32 cellular contexts compared by ENCODE assay signal in the genomic region with DNA sequence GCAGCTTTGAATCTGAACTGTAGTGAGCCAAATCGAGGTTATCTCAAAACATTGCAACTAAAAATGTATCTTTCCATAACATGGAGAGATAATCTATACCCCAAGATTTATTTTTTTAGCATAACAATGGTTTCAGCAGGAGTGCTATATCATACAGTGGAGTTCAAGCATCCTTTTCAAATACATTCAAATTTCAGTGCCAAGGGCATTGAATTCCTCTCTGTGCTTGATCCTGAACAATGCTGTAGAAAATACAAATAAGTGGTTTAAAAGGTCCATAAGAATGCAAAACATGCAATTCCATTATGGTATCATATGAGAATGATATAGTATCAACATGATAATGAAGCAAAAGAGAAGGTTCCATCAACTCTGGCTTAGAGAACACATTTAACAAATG.
DNase-seq lines count a peak whose midpoint lies in the region; ATAC-seq, FAIRE-seq and TF ChIP-seq lines count a peak whose summit lies in the region.
"Had no signal": no experiment of that assay in that cellular context is flagged by ENCODE, and none has a peak within 500 bp of the region (broad histone marks: within the 10 kb centered on the region; RNA-seq: fewer than 3 reads in every experiment).

No MANE protein-coding gene starts in this region.

- H3K27me3 Mint-ChIP-seq in T-helper 2 cell treated with Interferon-gamma antibody and Interleukin-4, amounts not matched to agents 5 μg/mL and 100 μg/mL, for 36 hours (ENCODE audit: low read depth), result no peaks in the 10 kb centered on the region
- H3K27me3 Mint-ChIP-seq: CD4-positive, alpha-beta T cell; CD4-positive, CD25-positive, alpha-beta regulatory T cell had no signal

- no peak overlapping the region for H3K27ac ChIP-seq in right cardiac atrium (ENCODE audit: low read length)
- H3K27ac ChIP-seq: 22Rv1; A549; BLaER1; BLaER1 treated with 17β-estradiol and CSF1 and Interleukin-3, amounts not matched to agents 10 nM and 100 nM; C4-2B had no signal

- DNase-seq in D721Med (ENCODE audit: insufficient read length, low spot score), result no peak
- peak; percentile 26 to 96 for DNase-seq in HAP-1 (ENCODE audit: low spot score in 2 of 2)
- no peak for DNase-seq in T-helper 2 cell treated with Interferon-gamma antibody and Interleukin-4, amounts not matched to agents 5 μg/mL and 100 μg/mL, for 36 hours (ENCODE audit: low spot score)
- no peak for DNase-seq in right cardiac atrium
- DNase-seq: 8988T; ACHN; AML-193; BE2C; C1 segment of cervical spinal cord; Caco-2; Calu3; CD4-positive, alpha-beta memory T cell; CD4-positive, alpha-beta T cell; CD4-positive, CD25-positive, alpha-beta regulatory T cell; CD8-positive, alpha-beta memory T cell; CD8-positive, alpha-beta T cell; COR-L47; DMS 273 treated with DMSO at 0.1 percent for 48 hours; DMS153; DMS53; DMS79; DMS79 treated with DMSO at 0.1 percent for 48 hours; DND-41; EL had no signal

- WGBS in right cardiac atrium, result 48% methylated on average over 1 of the region's 1 CpG

- H3K4me1 Mint-ChIP-seq in T-helper 2 cell treated with Interferon-gamma antibody and Interleukin-4, amounts not matched to agents 5 μg/mL and 100 μg/mL, for 36 hours (ENCODE audit: low read depth), result no peaks in the 10 kb centered on the region
- H3K4me1 Mint-ChIP-seq: B cell; CD4-positive, alpha-beta memory T cell; CD4-positive, CD25-positive, alpha-beta regulatory T cell; CD8-positive, alpha-beta memory T cell had no signal

- TF ChIP-seq CTCF in D721Med (IDR thresholded peaks at IDR 0.05; ENCODE audit: insufficient read depth, missing control alignments), result no peak

- no peak overlapping the region for H3K27ac Mint-ChIP-seq in T-helper 2 cell treated with Interferon-gamma antibody and Interleukin-4, amounts not matched to agents 5 μg/mL and 100 μg/mL, for 36 hours
- H3K27ac Mint-ChIP-seq: B cell; CD4-positive, alpha-beta memory T cell; CD4-positive, alpha-beta T cell; CD4-positive, CD25-positive, alpha-beta regulatory T cell; CD8-positive, alpha-beta memory T cell; CD8-positive, alpha-beta T cell had no signal

- H3K4me3 ChIP-seq in HAP-1 (no peak overlapping the region), right cardiac atrium (ENCODE audit: low read length) (no peak overlapping the region)
- H3K4me3 ChIP-seq: A549; BLaER1; BLaER1 treated with 17β-estradiol and CSF1 and Interleukin-3, amounts not matched to agents 10 nM and 100 nM had no signal

- H3K9me3 Mint-ChIP-seq in T-helper 2 cell treated with Interferon-gamma antibody and Interleukin-4, amounts not matched to agents 5 μg/mL and 100 μg/mL, for 36 hours, result no peaks in the 10 kb centered on the region

- in situ Hi-C loops in HAP-1 (cut with MboI; ENCODE audit: low sequenced_read_pairs), result loop anchor here (10.0 kb wide), 1 partner anchor 62 kb away; no protein-coding TSS in a partner anchor

- 0 out of 2 replicates have a peak, but pooled peaks cover 2% of the 10 kb centered on the region for H3K9me3 ChIP-seq in HAP-1
- no peaks in the 10 kb centered on the region for H3K9me3 ChIP-seq in right cardiac atrium (ENCODE audit: control insufficient read depth, low read length)
- H3K9me3 ChIP-seq: A549; BE2C; BLaER1; BLaER1 treated with 17β-estradiol and CSF1 and Interleukin-3, amounts not matched to agents 10 nM and 100 nM; Caco-2 had no signal

- no peaks in the 10 kb centered on the region for H3K27me3 ChIP-seq in HAP-1 (ENCODE audit: low read depth)
- H3K27me3 ChIP-seq in right cardiac atrium (ENCODE audit: control insufficient read depth, insufficient read depth), result no peaks in the 10 kb centered on the region
- H3K27me3 ChIP-seq: BE2C; BLaER1; BLaER1 treated with 17β-estradiol and CSF1 and Interleukin-3, amounts not matched to agents 10 nM and 100 nM had no signal

- intact Hi-C loops in right cardiac atrium (cut with DNase I), result no loop called here

- H3K4me1 ChIP-seq in HAP-1, result peaks cover 29% of the 10 kb centered on the region
- no peaks in the 10 kb centered on the region for H3K4me1 ChIP-seq in right cardiac atrium (ENCODE audit: control insufficient read depth, insufficient read depth, low read length)
- H3K4me1 ChIP-seq: A549, BE2C, BLaER1, Caco-2 had no signal

- H3K36me3 Mint-ChIP-seq in T-helper 2 cell treated with Interferon-gamma antibody and Interleukin-4, amounts not matched to agents 5 μg/mL and 100 μg/mL, for 36 hours (ENCODE audit: low read depth), result no peaks in the 10 kb centered on the region
- H3K36me3 Mint-ChIP-seq: CD14-positive monocyte; CD4-positive, alpha-beta memory T cell; CD4-positive, CD25-positive, alpha-beta regulatory T cell; CD8-positive, alpha-beta memory T cell; CD8-positive, alpha-beta T cell had no signal

- peak; percentile 98 for FAIRE-seq in D721Med (lab: Jason Lieb, UNC)
- FAIRE-seq: A204.1, A549 had no signal

- H3K4me3 Mint-ChIP-seq in T-helper 2 cell treated with Interferon-gamma antibody and Interleukin-4, amounts not matched to agents 5 μg/mL and 100 μg/mL, for 36 hours, result no peak overlapping the region
- H3K4me3 Mint-ChIP-seq: B cell; CD14-positive monocyte; CD4-positive, alpha-beta memory T cell; CD4-positive, alpha-beta T cell; CD4-positive, CD25-positive, alpha-beta regulatory T cell; CD8-positive, alpha-beta memory T cell; CD8-positive, alpha-beta T cell had no signal

- no peak for ATAC-seq in right cardiac atrium
- ATAC-seq: A549; CD8-positive, alpha-beta T cell had no signal

- H3K36me3 ChIP-seq in HAP-1 (replicated peaks), result no peaks in the 10 kb centered on the region
- H3K36me3 ChIP-seq: BE2C; BLaER1; BLaER1 treated with 17β-estradiol and CSF1 and Interleukin-3, amounts not matched to agents 10 nM and 100 nM had no signal

Comparison
In these comparisons a context has a peak if more than half of its experiments do, and no peak if none do; other contexts are left out.
1. DNase-seq: peak in HAP-1 (2 of 2); none in D721Med (single experiment), T-helper 2 cell treated with Interferon-gamma antibody and Interleukin-4, amounts not matched to agents 5 μg/mL and 100 μg/mL, for 36 hours (single experiment) and right cardiac atrium (0 of 3).